18 cellular contexts compared by ENCODE assay signal in genomic region chr2:9781252-9781651, GRCh38.
DNase-seq lines count a peak whose midpoint lies in the region; ATAC-seq and TF ChIP-seq lines count a peak whose summit lies in the region.
"Had no signal": no experiment of that assay in that cellular context is flagged by ENCODE, and none has a peak within 500 bp of the region (broad histone marks: within the 10 kb centered on the region; RNA-seq: fewer than 3 reads in every experiment).

No MANE protein-coding gene starts in this region.

- ATAC-seq in left lobe of liver (no peak), HG02642 (IDR thresholded peaks at IDR 0.05; ENCODE audit: poor library complexity, unreplicated experiment) (no peak)
- ATAC-seq: gastrocnemius medialis had no signal

- H3K4me3 ChIP-seq in BJ (ENCODE audit: low read depth, low read length) (no peak overlapping the region), H7 (ENCODE audit: insufficient read depth, low read depth, low read length) (no peak overlapping the region)
- H3K4me3 ChIP-seq: cardiac muscle cell, gastrocnemius medialis, smooth muscle cell, tibial artery had no signal

- no peaks in the 10 kb centered on the region for H3K27me3 Mint-ChIP-seq in activated CD4-positive, alpha-beta memory T cell treated with anti-CD3 and anti-CD28 coated beads, Interleukin-2, amount 10 ng/mL, durations not matched to agents 7 days and 5 days
- H3K27me3 Mint-ChIP-seq: activated naive CD8-positive, alpha-beta T cell treated with anti-CD3 and anti-CD28 coated beads, Interleukin-2, amount 10 ng/mL, durations not matched to agents 7 days and 5 days had no signal

- POLR2A ChIA-PET in BJ (lab: Charles Lee): no interaction called here
- POLR2A ChIA-PET in activated CD4-positive, alpha-beta memory T cell treated with anti-CD3 and anti-CD28 coated beads, Interleukin-2, amount 10 ng/mL, durations not matched to agents 7 days and 5 days (lab: Charles Lee): interaction anchor here (1.3 to 3.5 kb wide), 6 partner anchors 12 to 226 kb away, joined by 3 to 56 read pairs (median 6); partner anchors contain the start of gene ADAM17

- H3K4me3 Mint-ChIP-seq in activated CD4-positive, alpha-beta memory T cell treated with anti-CD3 and anti-CD28 coated beads, Interleukin-2, amount 10 ng/mL, durations not matched to agents 7 days and 5 days: peak overlapping the region; percentile 70
- H3K4me3 Mint-ChIP-seq: CD8-positive, alpha-beta T cell had no signal

- no peaks in the 10 kb centered on the region for H3K36me3 ChIP-seq in BJ (ENCODE audit: control insufficient read depth, insufficient read depth, low read length)
- H3K36me3 ChIP-seq in H7 (replicated peaks; ENCODE audit: control insufficient read depth, insufficient read depth, low read length): no peaks in the 10 kb centered on the region
- H3K36me3 ChIP-seq: cardiac muscle cell, gastrocnemius medialis, tibial artery, WERI-Rb-1 had no signal

- peaks cover 4% of the 10 kb centered on the region for H3K27me3 ChIP-seq in BJ (ENCODE audit: control insufficient read depth, insufficient read depth, low read length)
- no peaks in the 10 kb centered on the region for H3K27me3 ChIP-seq in H7 (ENCODE audit: control insufficient read depth, insufficient read depth, low read length)
- H3K27me3 ChIP-seq: cardiac muscle cell, gastrocnemius medialis, tibial artery had no signal

- peaks cover 69% of the 10 kb centered on the region for H3K4me1 Mint-ChIP-seq in activated CD4-positive, alpha-beta memory T cell treated with anti-CD3 and anti-CD28 coated beads, Interleukin-2, amount 10 ng/mL, durations not matched to agents 7 days and 5 days

- no peak for TF ChIP-seq CTCF in BJ (IDR thresholded peaks at IDR 0.05; ENCODE audit: insufficient read depth, low read depth, low read length)

- peaks cover 16% of the 10 kb centered on the region for H3K9me3 Mint-ChIP-seq in activated CD4-positive, alpha-beta memory T cell treated with anti-CD3 and anti-CD28 coated beads, Interleukin-2, amount 10 ng/mL, durations not matched to agents 7 days and 5 days
- H3K9me3 Mint-ChIP-seq: activated naive CD8-positive, alpha-beta T cell treated with anti-CD3 and anti-CD28 coated beads, Interleukin-2, amount 10 ng/mL, durations not matched to agents 7 days and 5 days; CD8-positive, alpha-beta T cell had no signal

- CTCF ChIA-PET in BJ (lab: Yijun Ruan, JAX): interaction anchor here (1.2 to 3.1 kb wide), 2 partner anchors 11 to 268 kb away, joined by 3 to 17 read pairs; no protein-coding TSS in a partner anchor
- CTCF ChIA-PET in activated CD4-positive, alpha-beta memory T cell treated with anti-CD3 and anti-CD28 coated beads, Interleukin-2, amount 10 ng/mL, durations not matched to agents 7 days and 5 days (lab: Charles Lee): interaction anchor here (0.7 to 8.3 kb wide), 7 partner anchors 11 to 188 kb away, joined by 3 to 154 read pairs (median 5); partner anchors contain the start of gene TAF1B

- DNase-seq in BJ (ENCODE audit: low read depth) (peak; percentile 58), EH (ENCODE audit: low read depth) (peak; percentile 88), fibroblast of the conjunctiva (ENCODE audit: low read depth) (peak; percentile 81), left lobe of liver (ENCODE audit: low spot score) (no peak), ACHN (no peak), H7 (no peak)
- DNase-seq in activated CD4-positive, alpha-beta memory T cell treated with anti-CD3 and anti-CD28 coated beads, Interleukin-2, amount 10 ng/mL, durations not matched to agents 7 days and 5 days: no peak
- DNase-seq: activated CD8-positive, alpha-beta memory T cell treated with anti-CD3 and anti-CD28 coated beads, Interleukin-2, amount 50 U/mL, for 48 hours; activated naive CD8-positive, alpha-beta T cell treated with anti-CD3 and anti-CD28 coated beads, Interleukin-2, amount 10 ng/mL, durations not matched to agents 7 days and 5 days; CD8-positive, alpha-beta T cell; NCI-H1048; NCI-H524; WERI-Rb-1 had no signal

- in situ Hi-C loops in ACHN (cut with HindIII; ENCODE audit: low pct_ligation_motif_present, low pct_unique_long_range_greater_than_20kb, low sequenced_read_pairs): no loop called here

- H3K27ac Mint-ChIP-seq in activated CD4-positive, alpha-beta memory T cell treated with anti-CD3 and anti-CD28 coated beads, Interleukin-2, amount 10 ng/mL, durations not matched to agents 7 days and 5 days: peak overlapping the region; percentile 96

- H3K36me3 Mint-ChIP-seq in activated CD4-positive, alpha-beta memory T cell treated with anti-CD3 and anti-CD28 coated beads, Interleukin-2, amount 10 ng/mL, durations not matched to agents 7 days and 5 days (ENCODE audit: low read depth): peaks cover 17% of the 10 kb centered on the region
- H3K36me3 Mint-ChIP-seq: activated naive CD8-positive, alpha-beta T cell treated with anti-CD3 and anti-CD28 coated beads, Interleukin-2, amount 10 ng/mL, durations not matched to agents 7 days and 5 days; CD8-positive, alpha-beta T cell had no signal

Comparison
In these comparisons a context has a peak if more than half of its experiments do, and no peak if none do; other contexts are left out.
1. DNase-seq: peak in BJ (single experiment), EH (single experiment) and fibroblast of the conjunctiva (single experiment); none in activated CD4-positive, alpha-beta memory T cell treated with anti-CD3 and anti-CD28 coated beads, Interleukin-2, amount 10 ng/mL, durations not matched to agents 7 days and 5 days (single experiment), left lobe of liver (single experiment), ACHN (single experiment) and H7 (single experiment).